In genomic region chr19:48629297-48629598, GRCh38 we compare ENCODE assay signal across 16 cellular contexts. TPM values are rescaled to one million over a fixed set of nuclear protein-coding genes. Genes with fewer than 3 reads are reported as not detected.
DNase-seq lines count a peak whose midpoint lies in the region; ATAC-seq and TF ChIP-seq lines count a peak whose summit lies in the region.
"Had no signal": no experiment of that assay in that cellular context is flagged by ENCODE, and none has a peak within 500 bp of the region (broad histone marks: within the 10 kb centered on the region; RNA-seq: fewer than 3 reads in every experiment).

No MANE protein-coding gene starts in this region.

- H3K36me3 ChIP-seq in DND-41 (ENCODE audit: insufficient read depth, low read length) (peaks cover 73% of the 10 kb centered on the region), stomach (peaks cover 0 to 48% (median 27%) of the 10 kb centered on the region in 4 donors)
- H3K36me3 ChIP-seq: prostate gland had no signal

- intact Hi-C loops in stomach (cut with DNase I; ENCODE audit: low total_unique reads): no loop called here

- no peak overlapping the region for H3K4me3 ChIP-seq in DND-41 (ENCODE audit: low read depth in 1 of 2, low read length in 2 of 2)
- no peak overlapping the region for H3K4me3 ChIP-seq in stomach
- H3K4me3 ChIP-seq: GM12878, prostate gland had no signal

- no peak for TF ChIP-seq EP300 in stomach (IDR thresholded peaks at IDR 0.05)

- H3K9me3 ChIP-seq in DND-41 (ENCODE audit: insufficient read depth, low read length, severe bottlenecking) (no peaks in the 10 kb centered on the region), stomach (no peaks in the 10 kb centered on the region)
- H3K9me3 ChIP-seq: prostate gland had no signal

- H3K27ac ChIP-seq in DND-41 (ENCODE audit: low read length) (no peak overlapping the region), RWPE1 (peak overlapping the region; percentile 99), stomach (peak overlapping the region; percentile 85 to 98 (median 93))
- H3K27ac ChIP-seq: foreskin keratinocyte had no signal

- H4K20me1 ChIP-seq in DND-41 (ENCODE audit: insufficient read depth, low read length): peaks cover 11% of the 10 kb centered on the region

- POLR2A ChIA-PET in RWPE1 (lab: Yijun Ruan, JAX; ENCODE audit: low non-redundant PET): interaction anchor here (0.8 to 1.0 kb wide), 2 partner anchors 16 to 30 kb away, joined by 3 to 4 read pairs; no protein-coding TSS in a partner anchor

- H3K4me1 ChIP-seq in DND-41 (ENCODE audit: insufficient read depth, low read length): peaks cover 33% of the 10 kb centered on the region
- peaks cover 50 to 99% (median 86%) of the 10 kb centered on the region in 4 donors for H3K4me1 ChIP-seq in stomach

- ATAC-seq in DND-41 (ENCODE audit: insufficient read depth, low read depth) (no peak), GM21381 (IDR thresholded peaks at IDR 0.05; ENCODE audit: unreplicated experiment) (no peak), HG03196 (IDR thresholded peaks at IDR 0.05; ENCODE audit: unreplicated experiment) (no peak)
- ATAC-seq: activated CD4-positive, alpha-beta T cell treated with anti-CD3 and anti-CD28 coated beads for 36 hours; GM12878; naive thymus-derived CD8-positive, alpha-beta T cell had no signal

- H3K4me2 ChIP-seq in DND-41 (ENCODE audit: insufficient read depth, low read length): no peak overlapping the region

- peaks cover 22% of the 10 kb centered on the region for H3K79me2 ChIP-seq in DND-41 (ENCODE audit: insufficient read depth, low read length)

- TF ChIP-seq POLR2A in stomach (IDR thresholded peaks at IDR 0.05): no peak

- CTCF ChIA-PET in RWPE1 (lab: Yijun Ruan, JAX): no interaction called here

- H2AFZ ChIP-seq in DND-41 (ENCODE audit: low read depth, low read length): no peak overlapping the region

- H3K27me3 ChIP-seq in DND-41 (ENCODE audit: insufficient read depth, low read length, poor library complexity) (no peaks in the 10 kb centered on the region), stomach (no peaks in the 10 kb centered on the region)
- H3K27me3 ChIP-seq: foreskin keratinocyte had no signal

- WGBS in stomach, 5 donors: 88 to 94% (median 91%) methylated on average over 14 to 22 of the region's 22 CpGs

- H3K9ac ChIP-seq in DND-41 (ENCODE audit: low read depth, low read length): no peak overlapping the region

- DNase-seq in DND-41: peak; percentile 8
- no peak for DNase-seq in RWPE1 (ENCODE audit: low spot score)
- peak; percentile 52 for DNase-seq in islet precursor cell
- DNase-seq in stomach: no peak
- no peak for DNase-seq in AML-193 (lab: John Stamatoyannopoulos, UW)
- DNase-seq in DMS79 treated with DMSO at 0.1 percent for 48 hours (lab: John Stamatoyannopoulos, UW): no peak
- DNase-seq: activated gamma-delta T cell, foreskin keratinocyte, GDM1, KG1 had no signal

- TF ChIP-seq CTCF in DND-41 (IDR thresholded peaks at IDR 0.05; ENCODE audit: borderline replicate concordance, extremely low read depth, low read length, poor library complexity, severe bottlenecking) (no peak), RWPE1 (conservative IDR thresholded peaks at IDR 0.05; ENCODE audit: low read depth) (no peak), stomach (IDR thresholded peaks at IDR 0.05) (no peak)

RNA-seq across cellular contexts. Expression of gene DBP, which starts 7.9 kb away (rescaled TPM):
- total RNA-seq in stomach: 10 to 100 TPM in 1 of 5 donors, 1 to 10 TPM in 3, not detected in 1; 7.2 to 21.7 (median 9.7) TPM
- 10 to 100 TPM in 1 of 3 donors, 1 to 10 TPM in 2; 4.2 to 29.0 (median 9.2) TPM for polyA plus RNA-seq in stomach

RNA-seq across cellular contexts. Expression of gene SPHK2, which starts 9.9 kb away (rescaled TPM):
- 100 to 1,000 TPM in 1 of 5 donors, 10 to 100 TPM in 4; 10.6 to 156 (median 19.2) TPM for total RNA-seq in stomach
- 10 to 100 TPM in 2 of 3 donors, 1 to 10 TPM in 1; 9.4 to 20.5 (median 19.9) TPM for polyA plus RNA-seq in stomach

RNA-seq across cellular contexts. Expression of gene RPL18, which starts 10.3 kb away (rescaled TPM):
- total RNA-seq in stomach: 1,000 to 10,000 TPM; 1,272 to 3,316 (median 1,768) TPM
- polyA plus RNA-seq in stomach: 1,000 to 10,000 TPM; 2,771 to 3,739 (median 3,620) TPM

RNA-seq across cellular contexts. Expression of gene FAM83E, which starts 14.4 kb away (rescaled TPM):
- total RNA-seq in stomach: 100 to 1,000 TPM in 2 of 5 donors, 10 to 100 TPM in 3; 17.5 to 275 (median 56.0) TPM
- polyA plus RNA-seq in stomach: 10 to 100 TPM; 13.3 to 62.5 (median 15.4) TPM
- polyA plus RNA-seq: naive thymus-derived CD8-positive, alpha-beta T cell had no signal

RNA-seq across cellular contexts. Expression of gene CA11, which starts 16.7 kb away (rescaled TPM):
- 10 to 100 TPM in 2 of 5 donors, 1 to 10 TPM in 2, not detected in 1; 1.8 to 33.0 (median 18.1) TPM for total RNA-seq in stomach
- 10 to 100 TPM; 15.7 to 17.7 (median 15.8) TPM for polyA plus RNA-seq in stomach

Comparison
In these comparisons a context has a peak if more than half of its experiments do, and no peak if none do; other contexts are left out.
1. DNase-seq: peak in DND-41 (single experiment) and islet precursor cell (single experiment); none in RWPE1 (single experiment), stomach (single experiment), AML-193 (0 of 2) and DMS79 treated with DMSO at 0.1 percent for 48 hours (single experiment).